In the genomic region with DNA sequence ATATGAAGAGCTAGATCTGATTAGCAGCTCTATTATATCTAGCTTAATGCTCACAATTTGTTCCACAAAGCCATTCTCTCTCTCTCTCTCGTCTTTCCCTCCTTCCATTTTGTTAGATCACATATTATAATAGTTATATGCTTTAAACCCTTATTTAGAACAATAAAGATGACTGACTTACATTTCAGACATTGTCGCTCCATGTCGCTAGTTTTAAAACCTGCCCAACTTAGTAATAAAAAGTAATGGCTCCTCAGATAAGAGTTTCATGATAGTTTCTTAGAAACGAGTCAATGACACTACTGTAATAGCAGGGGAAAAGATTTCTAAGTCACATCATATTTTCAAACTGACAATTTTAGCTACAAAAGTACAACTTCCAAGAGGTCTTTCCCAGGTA, we compare ENCODE assay signal across 21 cellular contexts. TPM values are rescaled to one million over a fixed set of nuclear protein-coding genes. Genes with fewer than 3 reads are reported as not detected.
DNase-seq lines count a peak whose midpoint lies in the region; ATAC-seq, FAIRE-seq and TF ChIP-seq lines count a peak whose summit lies in the region.
"Had no signal": no experiment of that assay in that cellular context is flagged by ENCODE, and none has a peak within 500 bp of the region (broad histone marks: within the 10 kb centered on the region; RNA-seq: fewer than 3 reads in every experiment).

No MANE protein-coding gene starts in this region.

- no peak overlapping the region for H2AFZ ChIP-seq in H9 (ENCODE audit: low read length)

- FAIRE-seq in small intestine (lab: Jason Lieb, UNC): no peak
- FAIRE-seq: A204.1, GM12878, GM18507, HTR-8/SVneo had no signal

- H2AK5ac ChIP-seq in H9 (ENCODE audit: insufficient read length, low read length): no peak overlapping the region

- no peak overlapping the region for H2BK12ac ChIP-seq in H9 (ENCODE audit: insufficient read length, low read depth, low read length)

- no peak overlapping the region for H2BK5ac ChIP-seq in H9 (ENCODE audit: insufficient read length, low read length)

- POLR2A ChIA-PET in WTC11 (lab: Charles Lee): interaction anchor here (0.6 kb wide), 1 partner anchor 324 kb away, joined by 3 read pairs; no protein-coding TSS in a partner anchor

- H3K4me2 ChIP-seq in H9 (ENCODE audit: insufficient read depth, insufficient read length, low read length): no peak overlapping the region

- no peak for ATAC-seq in WTC11
- no peak for ATAC-seq in GM21576 (IDR thresholded peaks at IDR 0.05; ENCODE audit: unreplicated experiment)
- ATAC-seq: GM12878 had no signal

- no peaks in the 10 kb centered on the region for H4K20me1 ChIP-seq in H9 (ENCODE audit: control insufficient read depth, insufficient read depth, insufficient read length)

- H3K79me1 ChIP-seq in H9 (ENCODE audit: insufficient read depth, low read depth, low read length, poor library complexity, severe bottlenecking): no peaks in the 10 kb centered on the region

- H4K5ac ChIP-seq in H9 (ENCODE audit: insufficient read length, low read depth, low read length): no peak overlapping the region

- H3K4me1 Mint-ChIP-seq in H9 (peaks cover 28 to 37% of the 10 kb centered on the region in 2 experiments), WTC11 (peaks cover 55% of the 10 kb centered on the region)
- H3K4me1 Mint-ChIP-seq: B cell had no signal

- H3K23ac ChIP-seq in H9 (ENCODE audit: insufficient read length, low read depth, low read length): no peak overlapping the region

- peak overlapping the region; percentile 81 for H3K27ac ChIP-seq in H9 (ENCODE audit: insufficient read length, low read depth, low read length)
- no peak overlapping the region for H3K27ac ChIP-seq in iPS-20b (ENCODE audit: low read length)
- H3K27ac ChIP-seq in small intestine (ENCODE audit: low read depth in 1 of 2, low read length in 1 of 2): no peak overlapping the region

- no peak overlapping the region for H3K4me3 Mint-ChIP-seq in H9
- H3K4me3 Mint-ChIP-seq in WTC11: no peak overlapping the region
- H3K4me3 Mint-ChIP-seq: B cell; CD4-positive, alpha-beta T cell had no signal

- no peaks in the 10 kb centered on the region for H3K23me2 ChIP-seq in H9 (ENCODE audit: insufficient read length, low read depth, low read length, poor library complexity, severe bottlenecking)

- no peak overlapping the region for H3K4me3 ChIP-seq in iPS-20b (ENCODE audit: low read length)
- H3K4me3 ChIP-seq in small intestine (ENCODE audit: low read depth in 1 of 2, low read length in 2 of 2): no peak overlapping the region
- H3K4me3 ChIP-seq: GM12878 had no signal

- CTCF ChIA-PET in WTC11 (lab: Charles Lee): interaction anchor here (1.1 to 1.4 kb wide), 2 partner anchors 13 to 116 kb away, joined by 3 to 10 read pairs; no protein-coding TSS in a partner anchor

- no peak overlapping the region for H2BK120ac ChIP-seq in H9 (ENCODE audit: low read depth, low read length, poor library complexity, severe bottlenecking)

- H3K36me3 Mint-ChIP-seq in H9 (ENCODE audit: insufficient read depth in 1 of 3, low read depth in 3 of 3) (no peaks in the 10 kb centered on the region), WTC11 (no peaks in the 10 kb centered on the region)

- no peak overlapping the region for H3K18ac ChIP-seq in H9 (ENCODE audit: insufficient read length, low read depth, low read length)

- H3K27me3 Mint-ChIP-seq in H9 (ENCODE audit: low read depth) (no peaks in the 10 kb centered on the region), WTC11 (ENCODE audit: low read depth) (no peaks in the 10 kb centered on the region)

- no peak overlapping the region for H2BK20ac ChIP-seq in H9 (ENCODE audit: low read depth, low read length, poor library complexity, severe bottlenecking)

- H3K79me2 ChIP-seq in H9 (ENCODE audit: insufficient read depth, low read length): no peaks in the 10 kb centered on the region

- DNase-seq in H9 (no peak), WTC11 (ENCODE audit: low spot score) (no peak), small intestine (peak; percentile 15), mesenteric fat pad (ENCODE audit: low spot score) (no peak), HuH-7.5 (ENCODE audit: low spot score) (no peak)
- DNase-seq: C1 segment of cervical spinal cord; Calu3; CD4-positive, alpha-beta T cell; DMS 273 treated with DMSO at 0.1 percent for 48 hours; H7; IMR-90; KBM-7 had no signal

- H3K4me1 ChIP-seq in H9 (ENCODE audit: insufficient read depth, low read length) (peaks cover 4% of the 10 kb centered on the region; the same call in 1 of the 2 replicates), iPS-20b (ENCODE audit: insufficient read depth, low read length) (peaks cover 29% of the 10 kb centered on the region; the same call in 1 of the 2 replicates), small intestine (ENCODE audit: control insufficient read depth in 2 of 2, insufficient read depth in 1 of 2, low read depth in 1 of 2, low read length in 1 of 2) (no peaks in the 10 kb centered on the region)

- peak overlapping the region in 2 of 3 experiments; percentile 65 to 90; a peak in 4 of 7 replicates for H3K27ac Mint-ChIP-seq in H9
- H3K27ac Mint-ChIP-seq in WTC11: peak overlapping the region; percentile 93
- H3K27ac Mint-ChIP-seq: B cell; CD4-positive, alpha-beta T cell had no signal

- TF ChIP-seq CTCF in H9 (conservative IDR thresholded peaks at IDR 0.05): no peak
- no peak for TF ChIP-seq CTCF in WTC11 (IDR thresholded peaks at IDR 0.05)

- H4K91ac ChIP-seq in H9 (ENCODE audit: insufficient read length, low read depth, low read length): no peak overlapping the region

- H3K9me3 ChIP-seq in H9 (ENCODE audit: control insufficient read depth, low read depth, low read length): no peaks in the 10 kb centered on the region
- no peaks in the 10 kb centered on the region for H3K9me3 ChIP-seq in iPS-20b (ENCODE audit: insufficient read depth, low read depth, low read length)
- no peaks in the 10 kb centered on the region for H3K9me3 ChIP-seq in small intestine (ENCODE audit: control insufficient read depth, low read depth)

- H3K14ac ChIP-seq in H9 (ENCODE audit: insufficient read depth, low read length): no peak overlapping the region

- no peaks in the 10 kb centered on the region for H3K27me3 ChIP-seq in H9 (ENCODE audit: insufficient read depth, low read length)
- no peaks in the 10 kb centered on the region for H3K27me3 ChIP-seq in iPS-20b (ENCODE audit: insufficient read depth, low read length)
- no peaks in the 10 kb centered on the region for H3K27me3 ChIP-seq in small intestine (ENCODE audit: control insufficient read depth in 2 of 2, insufficient read depth in 2 of 2, low read length in 2 of 2)

- no peak overlapping the region for H3K56ac ChIP-seq in H9 (ENCODE audit: insufficient read length, low read depth, low read length)

- no CpG with 5 or more reads among the region's 4 CpGs for WGBS in H9 (ENCODE audit: extremely low coverage, insufficient read length, low lambda C conversion rate)
- WGBS in small intestine, 3 donors: 16 to 42% (median 28%) methylated on average over 4 of the region's 4 CpGs

- H3T11ph ChIP-seq in H9 (ENCODE audit: low read length): no peak overlapping the region

- H4K8ac ChIP-seq in H9 (replicated peaks; ENCODE audit: insufficient read length, low read depth, low read length): no peak overlapping the region

- H3K9me3 Mint-ChIP-seq in H9 (no peaks in the 10 kb centered on the region), WTC11 (no peaks in the 10 kb centered on the region)
- H3K9me3 Mint-ChIP-seq: CD4-positive, alpha-beta T cell had no signal

- no peak overlapping the region for H3K4ac ChIP-seq in H9 (ENCODE audit: low read depth, low read length)

- H3K9ac ChIP-seq in H9 (ENCODE audit: extremely low read depth, insufficient read length, low read length) (no peak overlapping the region), iPS-20b (ENCODE audit: low read depth, low read length) (peak overlapping the region; percentile 1; the same call in 1 of the 2 replicates)

- no peak overlapping the region for H2BK15ac ChIP-seq in H9 (ENCODE audit: low read depth, low read length)

- H3K36me3 ChIP-seq in iPS-20b (ENCODE audit: insufficient read depth, low read depth, low read length) (no peaks in the 10 kb centered on the region), small intestine (ENCODE audit: control insufficient read depth in 2 of 2, insufficient read depth in 2 of 2, low read length in 2 of 2) (no peaks in the 10 kb centered on the region)

TF ChIP-seq in WTC11, 78 proteins besides CTCF, POLR2A, EP300 and RAD21:
- TF ChIP-seq JAZF1 (CRISPR knock-in tag; IDR thresholded peaks at IDR 0.05) (no peak), ELF4 (CRISPR knock-in tag; IDR thresholded peaks at IDR 0.05; ENCODE audit: low read depth) (no peak), MLX (CRISPR knock-in tag; IDR thresholded peaks at IDR 0.05) (no peak), ZNF396 (CRISPR knock-in tag; IDR thresholded peaks at IDR 0.05; ENCODE audit: borderline replicate concordance) (no peak)

RNA-seq across cellular contexts. Expression of gene YTHDC1, which starts 38.5 kb away (rescaled TPM):
- total RNA-seq in H9 (2021) (155 and 158 TPM in 2 replicates), WTC11 (2021) (103 to 118 TPM (median 109 TPM) in 3 replicates), mesenteric fat pad (61.7 TPM)
- 10 to 100 TPM; 30.2 to 36.5 (median 31.9) TPM for polyA plus RNA-seq in small intestine

RNA-seq across cellular contexts. Expression of gene TMPRSS11E, which starts 58.9 kb away (rescaled TPM):
- total RNA-seq in H9 (2021): 2.3 and 3.3 TPM in 2 replicates
- total RNA-seq in WTC11 (2021): 1.9 to 3.5 TPM (median 2.9 TPM) in 3 replicates
- under 1 TPM in 2 of 3 donors, not detected in 1; 0.10 to 0.27 TPM for polyA plus RNA-seq in small intestine
- not detected for total RNA-seq in mesenteric fat pad
- total RNA-seq: B cell; Calu3; CD4-positive, alpha-beta T cell; Daoy; G401; GM12878; IMR-90 had no signal
- polyA plus RNA-seq: GM12878, IMR-90 had no signal
